In genomic region chr7:55545496-55545895, GRCh38 we compare ENCODE assay signal across 10 cellular contexts. TPM values are rescaled to one million over a fixed set of nuclear protein-coding genes. Genes with fewer than 3 reads are reported as not detected.
DNase-seq lines count a peak whose midpoint lies in the region; ATAC-seq, FAIRE-seq and TF ChIP-seq lines count a peak whose summit lies in the region.
"Had no signal": no experiment of that assay in that cellular context is flagged by ENCODE, and none has a peak within 500 bp of the region (broad histone marks: within the 10 kb centered on the region; RNA-seq: fewer than 3 reads in every experiment).

No MANE protein-coding gene starts in this region.

- no peaks in the 10 kb centered on the region for H3K27me3 ChIP-seq in HepG2 (ENCODE audit: control insufficient read depth in 1 of 2, insufficient read depth in 2 of 2, low read length in 2 of 2)
- no peaks in the 10 kb centered on the region for H3K27me3 ChIP-seq in right lobe of liver
- H3K27me3 ChIP-seq in ovary = no peaks in the 10 kb centered on the region
- H3K27me3 ChIP-seq: gastroesophageal sphincter had no signal

- no peak overlapping the region for H3K4me3 ChIP-seq in HepG2 (replicated peaks in 1 of 3; ENCODE audit: insufficient read depth in 1 of 3, low read depth in 2 of 3, low read length in 3 of 3)
- no peak overlapping the region for H3K4me3 ChIP-seq in right lobe of liver
- no peak overlapping the region for H3K4me3 ChIP-seq in ovary
- H3K4me3 ChIP-seq: gastroesophageal sphincter had no signal

- 97% methylated on average over 2 of the region's 6 CpGs for WGBS in HepG2 (ENCODE audit: low lambda C conversion rate)
- WGBS in right lobe of liver (ENCODE audit: insufficient coverage, low coverage, low lambda C conversion rate, missing lambda C conversion rate) = 90% methylated on average over 2 of the region's 6 CpGs
- 87 to 97% (median 97%) methylated on average over 6 of the region's 6 CpGs for WGBS in ovary, 3 donors

- H3K9me3 ChIP-seq in HepG2 (ENCODE audit: low read length) (no peaks in the 10 kb centered on the region), right lobe of liver (no peaks in the 10 kb centered on the region), ovary (no peaks in the 10 kb centered on the region)
- H3K9me3 ChIP-seq: gastroesophageal sphincter had no signal

- H2AFZ ChIP-seq in HepG2 (ENCODE audit: low read length) = no peak overlapping the region

- no peak overlapping the region for H3K27ac ChIP-seq in HepG2 (ENCODE audit: extremely low read length, insufficient read depth, low read length)
- H3K27ac ChIP-seq in right lobe of liver = no peak overlapping the region
- H3K27ac ChIP-seq in ovary = no peak overlapping the region

- H3K9ac ChIP-seq in HepG2 (ENCODE audit: insufficient read depth, low read depth, low read length) = no peak overlapping the region

- in situ Hi-C loops in HepG2 (cut with HindIII; ENCODE audit: extremely low pct_ligation_motif_present, low pct_unique_long_range_greater_than_20kb) = no loop called here

- TF ChIP-seq POLR2A in HepG2 (IDR thresholded peaks at IDR 0.05; ENCODE audit: insufficient read depth in 1 of 2, low read depth in 2 of 2, low read length in 2 of 2) (no peak), right lobe of liver (IDR thresholded peaks at IDR 0.05) (no peak), ovary (IDR thresholded peaks at IDR 0.05) (no peak)

- POLR2A ChIA-PET in HepG2 (lab: Yijun Ruan, JAX) = no interaction called here

- CTCF ChIA-PET in HepG2 (lab: Yijun Ruan, JAX; ENCODE audit: low intra/inter-chr PET ratio, low total read pairs) = no interaction called here

- no TSS peak for BruUV-seq in HepG2 (replicated peaks; lab: Mats Ljungman, UMichigan)

- H3K4me2 ChIP-seq in HepG2 (ENCODE audit: low read depth, low read length) = no peak overlapping the region

- TF ChIP-seq RAD21 in HepG2 (CRISPR knock-in tag; IDR thresholded peaks at IDR 0.05) = no peak

- H3K4me1 ChIP-seq in HepG2 (ENCODE audit: insufficient read depth, low read length) (peaks cover 20% of the 10 kb centered on the region), right lobe of liver (peaks cover 0 to 27% (median 12%) of the 10 kb centered on the region in 4 donors), ovary (ENCODE audit: insufficient read depth) (peaks cover 5% of the 10 kb centered on the region)

- intact Hi-C loops in HepG2 (cut with micrococcal nuclease; ENCODE audit: unreplicated experiment) = no loop called here
- intact Hi-C loops in right lobe of liver (cut with DNase I) = no loop called here
- intact Hi-C loops in ovary (cut with DNase I) = no loop called here

- H4K20me1 ChIP-seq in HepG2 (ENCODE audit: insufficient read depth, low read length) = 0 out of 2 replicates have a peak, but pooled peaks cover 2% of the 10 kb centered on the region

- no peak for TF ChIP-seq EP300 in HepG2 (IDR thresholded peaks at IDR 0.05; ENCODE audit: low read depth in 2 of 2, low read length in 2 of 2)
- no peak for TF ChIP-seq EP300 in HepG2 (CRISPR knock-in tag; IDR thresholded peaks at IDR 0.05; ENCODE audit: borderline replicate concordance)
- no peak for TF ChIP-seq EP300 in ovary (IDR thresholded peaks at IDR 0.05)

- no peak for FAIRE-seq in HepG2 (lab: Jason Lieb, UNC)

- no peak for TF ChIP-seq CTCF in HepG2 (CRISPR knock-in tag; IDR thresholded peaks at IDR 0.05)
- no peak for TF ChIP-seq CTCF in right lobe of liver (IDR thresholded peaks at IDR 0.05)
- TF ChIP-seq CTCF in ovary (IDR thresholded peaks at IDR 0.05) = no peak

- peaks cover 68% of the 10 kb centered on the region for H3K79me2 ChIP-seq in HepG2 (ENCODE audit: insufficient read depth, low read length)

- ATAC-seq in HepG2 (peak; percentile 63), right lobe of liver (no peak), HG03196 (IDR thresholded peaks at IDR 0.05; ENCODE audit: unreplicated experiment) (no peak)
- ATAC-seq: gastroesophageal sphincter had no signal

- no peak for DNase-seq in HepG2 (ENCODE audit: low spot score)
- DNase-seq in right lobe of liver = no peak
- peak; percentile 69 for DNase-seq in T1000 (lab: John Stamatoyannopoulos, UW)
- DNase-seq in glomerular visceral epithelial cell (ENCODE audit: extremely low spot score) = peak; percentile 85
- no peak for DNase-seq in ovary
- DNase-seq in NCI-H510A treated with DMSO at 0.1 percent for 48 hours (lab: John Stamatoyannopoulos, UW) = no peak
- no peak for DNase-seq in DMS 273 treated with DMSO at 0.1 percent for 48 hours (lab: John Stamatoyannopoulos, UW)
- DNase-seq: NCI-H446 treated with DMSO at 0.1 percent for 48 hours had no signal

- H3K36me3 ChIP-seq in HepG2 (replicated peaks in 1 of 2; ENCODE audit: control insufficient read depth in 1 of 2, insufficient read depth in 2 of 2, low read length in 2 of 2) = peaks cover 0 to 4% of the 10 kb centered on the region in 2 experiments; a peak in 1 of 5 replicates
- no peaks in the 10 kb centered on the region for H3K36me3 ChIP-seq in right lobe of liver
- no peaks in the 10 kb centered on the region for H3K36me3 ChIP-seq in ovary

TF ChIP-seq in HepG2, 621 proteins besides CTCF, POLR2A, EP300 and RAD21:
- TF ChIP-seq FOXA3 (CRISPR knock-in tag; IDR thresholded peaks at IDR 0.05) = no peak
- no peak for TF ChIP-seq AGO1 (IDR thresholded peaks at IDR 0.05; ENCODE audit: low read depth, low read length, poor library complexity, severe bottlenecking)
- TF ChIP-seq ZNF558 (CRISPR knock-in tag; IDR thresholded peaks at IDR 0.05; ENCODE audit: borderline replicate concordance) = no peak
- TF ChIP-seq ZNF552 (CRISPR knock-in tag; IDR thresholded peaks at IDR 0.05; ENCODE audit: borderline replicate concordance) = no peak
- TF ChIP-seq GMEB1 (CRISPR knock-in tag; IDR thresholded peaks at IDR 0.05; ENCODE audit: borderline replicate concordance) = no peak
- no peak for TF ChIP-seq ZNF577 (CRISPR knock-in tag; IDR thresholded peaks at IDR 0.05; ENCODE audit: borderline replicate concordance, low read depth)

RNA-seq across cellular contexts. Expression of gene VOPP1, which starts 26.8 kb away (rescaled TPM):
- 49.9 and 55.3 TPM in 2 replicates for total RNA-seq in HepG2 (2016; rRNA removed; fragmentation: Illumina TruSeq; extraction: Trizol)
- 29.6 and 31.7 TPM in 2 replicates for total RNA-seq in HepG2 (2016; cell fraction: cytosol; rRNA removed; fragmentation: Illumina TruSeq; extraction: Trizol; ENCODE audit: low read depth)
- total RNA-seq in HepG2 (2016; cell fraction: insoluble cytoplasmic fraction; rRNA removed; fragmentation: Illumina TruSeq; extraction: Trizol) = 43.7 and 56.7 TPM in 2 replicates
- total RNA-seq in HepG2 (2016; cell fraction: membrane; rRNA removed; fragmentation: Illumina TruSeq; extraction: Trizol) = 74.9 and 78.9 TPM in 2 replicates
- total RNA-seq in HepG2 (2016; cell fraction: nucleus; rRNA removed; fragmentation: Illumina TruSeq; extraction: Trizol) = 43.5 and 50.2 TPM in 2 replicates
- polyA plus RNA-seq in HepG2 (2011; rRNA removed) = 21.3 and 21.8 TPM in 2 replicates
- 21.1 and 24.6 TPM in 2 replicates for polyA plus RNA-seq in HepG2 (2011; cell fraction: cytosol; rRNA removed)
- polyA plus RNA-seq in HepG2 (2011; cell fraction: nucleus; rRNA removed) = 12.5 and 14.4 TPM in 2 replicates
- 24.1 and 26.8 TPM in 2 replicates for polyA plus RNA-seq in HepG2 (2012)
- polyA plus RNA-seq in HepG2 (2016; cell fraction: cytosol; fragmentation: Illumina TruSeq; extraction: Trizol; ENCODE audit: low read depth) = 32.1 and 36.4 TPM in 2 replicates
- polyA plus RNA-seq in HepG2 (2016; cell fraction: insoluble cytoplasmic fraction; fragmentation: Illumina TruSeq; extraction: Trizol; ENCODE audit: low read depth) = 38.0 and 40.3 TPM in 2 replicates
- 62.2 and 67.1 TPM in 2 replicates for polyA plus RNA-seq in HepG2 (2016; cell fraction: membrane; fragmentation: Illumina TruSeq; extraction: Trizol; ENCODE audit: low read depth)
- 49.8 and 50.9 TPM in 2 replicates for polyA plus RNA-seq in HepG2 (2016; cell fraction: nucleus; fragmentation: Illumina TruSeq; extraction: Trizol; ENCODE audit: insufficient read depth, low read depth)
- polyA minus RNA-seq in HepG2 (2011; rRNA and poly(A)+ RNA removed; ENCODE audit: low replicate concordance) = 59.2 and 63.5 TPM in 2 replicates
- polyA minus RNA-seq in HepG2 (2011; cell fraction: cytosol; rRNA and poly(A)+ RNA removed) = 28.0 and 28.5 TPM in 2 replicates
- polyA minus RNA-seq in HepG2 (2011; cell fraction: nucleus; rRNA and poly(A)+ RNA removed) = 19.4 and 23.2 TPM in 2 replicates
- 10 to 100 TPM; 15.8 to 30.3 (median 23.2) TPM for total RNA-seq in right lobe of liver
- 10 to 100 TPM; 28.0 to 52.1 (median 48.9) TPM for total RNA-seq in ovary
- polyA plus RNA-seq in ovary = 10 to 100 TPM; 33.9 to 44.0 TPM

Comparison
In these comparisons a context has a peak if more than half of its experiments do, and no peak if none do; other contexts are left out.
1. DNase-seq: peak in T1000 (single experiment) and glomerular visceral epithelial cell (single experiment); none in HepG2 (single experiment), right lobe of liver (0 of 3), ovary (0 of 5), NCI-H510A treated with DMSO at 0.1 percent for 48 hours (single experiment) and DMS 273 treated with DMSO at 0.1 percent for 48 hours (single experiment).